1 cellular context compared by ENCODE assay signal in genomic region chr2:21097331-21097730, GRCh38.
TF ChIP-seq lines count a peak whose summit lies in the region.

No MANE protein-coding gene starts in this region.

TF ChIP-seq in HepG2, 621 proteins besides CTCF, POLR2A, EP300 and RAD21 (continues in another document):
- TF ChIP-seq RARG (CRISPR knock-in tag; IDR thresholded peaks at IDR 0.05; ENCODE audit: low read depth) (no peak), CREM (IDR thresholded peaks at IDR 0.05) (peak; percentile 53; the same call in 1 of the 2 replicates), CREM (CRISPR knock-in tag; IDR thresholded peaks at IDR 0.05) (no peak), SAP130 (CRISPR knock-in tag; IDR thresholded peaks at IDR 0.05; ENCODE audit: low read depth) (peak; percentile 31; the same call in 1 of the 2 replicates), ZNF121 (CRISPR knock-in tag; IDR thresholded peaks at IDR 0.05) (no peak), SRSF4 (IDR thresholded peaks at IDR 0.05; ENCODE audit: low read depth, low read length, poor library complexity, severe bottlenecking) (no peak), ZNF644 (CRISPR knock-in tag; IDR thresholded peaks at IDR 0.05; ENCODE audit: low read depth) (no peak), JARID2 (CRISPR knock-in tag; IDR thresholded peaks at IDR 0.05; ENCODE audit: insufficient replicate concordance) (no peak), DMAP1 (CRISPR knock-in tag; IDR thresholded peaks at IDR 0.05) (no peak), YEATS4 (CRISPR knock-in tag; IDR thresholded peaks at IDR 0.05; ENCODE audit: borderline replicate concordance) (peak; percentile 17; the same call in 1 of the 2 replicates), TERF1 (CRISPR knock-in tag; IDR thresholded peaks at IDR 0.05) (no peak), HDAC2 (CRISPR knock-in tag; IDR thresholded peaks at IDR 0.05) (peak; percentile 31; the same call in 1 of the 2 replicates), GMEB1 (CRISPR knock-in tag; IDR thresholded peaks at IDR 0.05; ENCODE audit: borderline replicate concordance) (no peak), ZNF639 (CRISPR knock-in tag; conservative IDR thresholded peaks at IDR 0.05) (no peak), ZBTB37 (CRISPR knock-in tag; IDR thresholded peaks at IDR 0.05) (no peak), SOX6 (IDR thresholded peaks at IDR 0.05) (no peak), SOX6 (CRISPR knock-in tag; IDR thresholded peaks at IDR 0.05) (peak; percentile 43; the same call in 1 of the 2 replicates), IRF1 (CRISPR knock-in tag; IDR thresholded peaks at IDR 0.05; ENCODE audit: low read depth) (no peak), ISL2 (CRISPR knock-in tag; IDR thresholded peaks at IDR 0.05) (0 out of 2 replicates have a peak, but pooled peaks have one; percentile 22), ZNF773 (CRISPR knock-in tag; IDR thresholded peaks at IDR 0.05; ENCODE audit: borderline replicate concordance) (no peak), CENPX (CRISPR knock-in tag; IDR thresholded peaks at IDR 0.05) (no peak), ZSCAN30 (CRISPR knock-in tag; IDR thresholded peaks at IDR 0.05) (no peak), KDM6A (CRISPR knock-in tag; IDR thresholded peaks at IDR 0.05; ENCODE audit: low read depth) (0 out of 2 replicates have a peak, but pooled peaks have one; percentile 26), TEAD2 (CRISPR knock-in tag; IDR thresholded peaks at IDR 0.05) (no peak), RERE (CRISPR knock-in tag; IDR thresholded peaks at IDR 0.05; ENCODE audit: low read depth) (no peak), ERF (CRISPR knock-in tag; IDR thresholded peaks at IDR 0.05) (no peak), ONECUT2 (CRISPR knock-in tag; IDR thresholded peaks at IDR 0.05) (no peak), SRF (IDR thresholded peaks at IDR 0.05; ENCODE audit: low read depth, low read length) (no peak), SOX5 (CRISPR knock-in tag; IDR thresholded peaks at IDR 0.05; ENCODE audit: borderline replicate concordance) (peak; percentile 48; the same call in 1 of the 2 replicates), ZNF414 (CRISPR knock-in tag; IDR thresholded peaks at IDR 0.05) (no peak), ARID4A (CRISPR knock-in tag; IDR thresholded peaks at IDR 0.05; ENCODE audit: borderline replicate concordance) (no peak), ZMYM4 (CRISPR knock-in tag; IDR thresholded peaks at IDR 0.05) (no peak), SRY (CRISPR knock-in tag; IDR thresholded peaks at IDR 0.05) (no peak), SALL1 (CRISPR knock-in tag; IDR thresholded peaks at IDR 0.05) (peak; percentile 57; the same call in 1 of the 2 replicates), DNMT3B (CRISPR knock-in tag; conservative IDR thresholded peaks at IDR 0.05) (no peak), HOMEZ (CRISPR knock-in tag; IDR thresholded peaks at IDR 0.05; ENCODE audit: low read depth) (peak; percentile 51; the same call in 1 of the 2 replicates), CCDC6 (CRISPR knock-in tag; IDR thresholded peaks at IDR 0.05) (0 out of 2 replicates have a peak, but pooled peaks have one; percentile 13), ARNTL (CRISPR knock-in tag; IDR thresholded peaks at IDR 0.05) (0 out of 2 replicates have a peak, but pooled peaks have one; percentile 39), ZNF597 (CRISPR knock-in tag; IDR thresholded peaks at IDR 0.05) (no peak), ZKSCAN5 (CRISPR knock-in tag; IDR thresholded peaks at IDR 0.05) (no peak), NFKB2 (CRISPR knock-in tag; IDR thresholded peaks at IDR 0.05; ENCODE audit: borderline replicate concordance) (no peak), MATR3 (CRISPR knock-in tag; IDR thresholded peaks at IDR 0.05) (no peak), EED (CRISPR knock-in tag; IDR thresholded peaks at IDR 0.05) (no peak), PPARG (CRISPR knock-in tag; conservative IDR thresholded peaks at IDR 0.05) (peak; percentile 67; the same call in 1 of the 2 replicates)
